In genomic region chrX:119565110-119565663, GRCh38 we compare ENCODE assay signal across 8 cellular contexts. TPM values are rescaled to one million over a fixed set of nuclear protein-coding genes. Genes with fewer than 3 reads are reported as not detected.
A peak's percentile ranks its signal among the peaks of the same experiment; 100 is the strongest.
DNase-seq lines count a peak whose midpoint lies in the region; ATAC-seq and TF ChIP-seq lines count a peak whose summit lies in the region.

STEEP1 (minus strand) TSS chrX:119565409; CDS start chrX:119565355, 54 bp downstream.

- H3K27me3 Mint-ChIP-seq in activated naive CD4-positive, alpha-beta T cell treated with anti-CD3 and anti-CD28 coated beads, Interleukin-2, amount 50 U/mL, for 24 hours = no peaks in the 10 kb centered on the region

- ATAC-seq in HG02610 (IDR thresholded peaks at IDR 0.05; ENCODE audit: unreplicated experiment) = peak; percentile 93
- peak; percentile 79 for ATAC-seq in omental fat pad (ENCODE audit: low FRiP score)

- H3K4me1 Mint-ChIP-seq in activated naive CD4-positive, alpha-beta T cell treated with anti-CD3 and anti-CD28 coated beads, Interleukin-2, amount 50 U/mL, for 24 hours = peaks cover 20% of the 10 kb centered on the region

- no peaks in the 10 kb centered on the region for H3K36me3 Mint-ChIP-seq in activated naive CD4-positive, alpha-beta T cell treated with anti-CD3 and anti-CD28 coated beads, Interleukin-2, amount 50 U/mL, for 24 hours

- peak within 1 kb of the TSS; percentile 83 for H3K27ac Mint-ChIP-seq in activated naive CD4-positive, alpha-beta T cell treated with anti-CD3 and anti-CD28 coated beads, Interleukin-2, amount 50 U/mL, for 24 hours

- no peak within 1 kb of the TSS for H3K27ac ChIP-seq in temporal lobe (ENCODE audit: low read depth, low read length)

- no peaks in the 10 kb centered on the region for H3K9me3 Mint-ChIP-seq in activated naive CD4-positive, alpha-beta T cell treated with anti-CD3 and anti-CD28 coated beads, Interleukin-2, amount 50 U/mL, for 24 hours

- no peak for TF ChIP-seq CTCF in omental fat pad (IDR thresholded peaks at IDR 0.05)

- peak; percentile 55 for DNase-seq in GM04503 (ENCODE audit: low read depth)
- peak; percentile 89 for DNase-seq in NCI-H1105 (lab: John Stamatoyannopoulos, UW)
- DNase-seq in SKM-1 (lab: John Stamatoyannopoulos, UW; ENCODE audit: unreplicated experiment) = peak; percentile 80
- peak; percentile 86 for DNase-seq in glomerular visceral epithelial cell (ENCODE audit: extremely low spot score)
- peak; percentile 57 for DNase-seq in omental fat pad (ENCODE audit: low spot score)

- H3K4me3 Mint-ChIP-seq in activated naive CD4-positive, alpha-beta T cell treated with anti-CD3 and anti-CD28 coated beads, Interleukin-2, amount 50 U/mL, for 24 hours = peak within 1 kb of the TSS; percentile 96

RNA-seq across cellular contexts. Expression of gene STEEP1, which starts in this region (rescaled TPM):
- total RNA-seq in omental fat pad = 10 to 100 TPM; 24.0 to 32.0 (median 28.6) TPM
- 25.1 TPM for total RNA-seq in temporal lobe
